ENCODE assay signal across 25 cellular contexts in the genomic region with DNA sequence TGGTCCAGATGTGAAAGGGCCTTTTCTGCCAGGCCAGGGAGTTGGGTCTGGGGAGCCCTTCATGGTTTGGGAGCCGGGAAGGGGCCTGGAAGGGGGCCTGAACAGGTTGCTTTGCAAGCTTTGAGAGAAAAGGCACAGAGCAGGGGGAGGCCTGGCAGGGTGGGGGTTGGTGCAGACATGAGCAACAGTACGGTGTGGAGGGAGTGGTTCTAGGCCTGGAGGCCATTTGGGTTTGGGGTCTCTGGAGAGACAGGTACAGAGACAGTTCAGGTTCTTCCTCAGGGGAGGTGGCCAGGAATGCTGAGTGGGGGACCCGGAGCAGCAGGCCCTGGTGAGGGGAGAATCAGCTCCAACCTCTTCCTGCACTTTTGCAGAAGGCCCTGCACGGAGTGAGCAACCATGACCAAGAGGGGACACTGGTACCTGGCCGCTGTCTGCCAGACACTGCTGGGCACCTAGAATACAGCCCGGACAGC. TPM values are rescaled to one million over a fixed set of nuclear protein-coding genes. Genes with fewer than 3 reads are reported as not detected.
DNase-seq lines count a peak whose midpoint lies in the region; ATAC-seq and TF ChIP-seq lines count a peak whose summit lies in the region.
"Had no signal": no experiment of that assay in that cellular context is flagged by ENCODE, and none has a peak within 500 bp of the region (broad histone marks: within the 10 kb centered on the region; RNA-seq: fewer than 3 reads in every experiment).

No MANE protein-coding gene starts in this region.

- CTCF ChIA-PET in RWPE1 (lab: Yijun Ruan, JAX): interaction anchor here (0.7 kb wide), 1 partner anchor 416 kb away, joined by 3 read pairs; no protein-coding TSS in a partner anchor
- CTCF ChIA-PET in activated CD8-positive, alpha-beta T cell treated with anti-CD3 and anti-CD28 coated beads for 36 hours (lab: Charles Lee): no interaction called here

- no peak overlapping the region for H3K27ac ChIP-seq in BLaER1
- 0 out of 2 replicates have a peak overlapping the region, but pooled peaks have one; percentile 0 for H3K27ac ChIP-seq in RWPE1
- H3K27ac ChIP-seq in trophoblast cell (ENCODE audit: low read depth, low read length): no peak overlapping the region
- H3K27ac ChIP-seq: pancreas, vagina had no signal

- H3K9me3 Mint-ChIP-seq in stimulated activated effector memory CD8-positive, alpha-beta T cell treated with anti-CD3 and anti-CD28 coated beads, Interleukin-12 subunit alpha, Interleukin-12 subunit beta, amount 100 ng/mL, for 72 hours: no peaks in the 10 kb centered on the region
- H3K9me3 Mint-ChIP-seq in activated CD8-positive, alpha-beta T cell treated with anti-CD3 and anti-CD28 coated beads for 36 hours: no peaks in the 10 kb centered on the region

- H3K9ac ChIP-seq in BLaER1 (no peak overlapping the region), trophoblast cell (ENCODE audit: low read length) (no peak overlapping the region)

- peaks cover 19% of the 10 kb centered on the region for H3K27me3 Mint-ChIP-seq in activated CD8-positive, alpha-beta T cell treated with anti-CD3 and anti-CD28 coated beads for 36 hours

- H2AK5ac ChIP-seq in trophoblast cell (ENCODE audit: low read length): no peak overlapping the region

- H3K18ac ChIP-seq in trophoblast cell (ENCODE audit: low read length): no peak overlapping the region

- H3K27me3 ChIP-seq in BLaER1: peaks cover 33% of the 10 kb centered on the region
- no peaks in the 10 kb centered on the region for H3K27me3 ChIP-seq in trophoblast cell (ENCODE audit: insufficient read depth, low read length)
- H3K27me3 ChIP-seq: pancreas, vagina had no signal

- H4K20me1 ChIP-seq in BLaER1: no peaks in the 10 kb centered on the region

- no peak overlapping the region for H3K4ac ChIP-seq in trophoblast cell (ENCODE audit: low read depth, low read length)

- no peaks in the 10 kb centered on the region for H3K36me3 Mint-ChIP-seq in stimulated activated effector memory CD8-positive, alpha-beta T cell treated with anti-CD3 and anti-CD28 coated beads, Interleukin-12 subunit alpha, Interleukin-12 subunit beta, amount 100 ng/mL, for 72 hours
- no peaks in the 10 kb centered on the region for H3K36me3 Mint-ChIP-seq in activated CD8-positive, alpha-beta T cell treated with anti-CD3 and anti-CD28 coated beads for 36 hours (ENCODE audit: low read depth)

- no peak overlapping the region for H3K27ac Mint-ChIP-seq in stimulated activated effector memory CD8-positive, alpha-beta T cell treated with anti-CD3 and anti-CD28 coated beads, Interleukin-12 subunit alpha, Interleukin-12 subunit beta, amount 100 ng/mL, for 72 hours
- H3K27ac Mint-ChIP-seq in activated CD8-positive, alpha-beta T cell treated with anti-CD3 and anti-CD28 coated beads for 36 hours: no peak overlapping the region

- H2BK12ac ChIP-seq in trophoblast cell (ENCODE audit: low read length): no peak overlapping the region

- peaks cover 17% of the 10 kb centered on the region for H3K4me1 Mint-ChIP-seq in stimulated activated effector memory CD8-positive, alpha-beta T cell treated with anti-CD3 and anti-CD28 coated beads, Interleukin-12 subunit alpha, Interleukin-12 subunit beta, amount 100 ng/mL, for 72 hours
- H3K4me1 Mint-ChIP-seq in activated CD8-positive, alpha-beta T cell treated with anti-CD3 and anti-CD28 coated beads for 36 hours (ENCODE audit: low read depth): peaks cover 8% of the 10 kb centered on the region

- intact Hi-C loops in activated CD8-positive, alpha-beta T cell treated with anti-CD3 and anti-CD28 coated beads for 36 hours (cut with micrococcal nuclease): no loop called here

- H3K4me3 Mint-ChIP-seq in stimulated activated effector memory CD8-positive, alpha-beta T cell treated with anti-CD3 and anti-CD28 coated beads, Interleukin-12 subunit alpha, Interleukin-12 subunit beta, amount 100 ng/mL, for 72 hours: no peak overlapping the region
- no peak overlapping the region for H3K4me3 Mint-ChIP-seq in activated CD8-positive, alpha-beta T cell treated with anti-CD3 and anti-CD28 coated beads for 36 hours

- no peak overlapping the region for H2BK120ac ChIP-seq in trophoblast cell (ENCODE audit: insufficient read depth, low read length, poor library complexity)

- H2BK5ac ChIP-seq in trophoblast cell (ENCODE audit: low read depth, low read length, poor library complexity): no peak overlapping the region

- H3K4me3 ChIP-seq in BLaER1 (no peak overlapping the region), fibroblast of the aortic adventitia (ENCODE audit: low read depth, low read length) (peak overlapping the region; percentile 99), trophoblast cell (ENCODE audit: low read depth, low read length) (no peak overlapping the region)
- H3K4me3 ChIP-seq: HAP-1 had no signal

- no peaks in the 10 kb centered on the region for H3K36me3 ChIP-seq in BLaER1
- no peaks in the 10 kb centered on the region for H3K36me3 ChIP-seq in trophoblast cell (ENCODE audit: control insufficient read depth in 1 of 2, insufficient read depth in 2 of 2, low read length in 2 of 2)
- H3K36me3 ChIP-seq: gastroesophageal sphincter, HAP-1, pancreas, vagina had no signal

- no peak overlapping the region for H4K91ac ChIP-seq in trophoblast cell (ENCODE audit: low read depth, low read length)

- peak overlapping the region; percentile 9 for H4K12ac ChIP-seq in trophoblast cell (ENCODE audit: low read depth, low read length)

- POLR2A ChIA-PET in RWPE1 (lab: Yijun Ruan, JAX; ENCODE audit: low non-redundant PET): no interaction called here
- POLR2A ChIA-PET in activated CD8-positive, alpha-beta T cell treated with anti-CD3 and anti-CD28 coated beads for 36 hours (lab: Charles Lee): interaction anchor here (0.9 to 2.0 kb wide), 2 partner anchors 12 to 19 kb away, joined by 3 to 10 read pairs; no protein-coding TSS in a partner anchor

- H4K8ac ChIP-seq in trophoblast cell (ENCODE audit: low read depth, low read length): no peak overlapping the region

- H3K4me2 ChIP-seq in BLaER1 (peak overlapping the region; percentile 93; the same call in 1 of the 2 replicates), trophoblast cell (ENCODE audit: low read length) (no peak overlapping the region)

- H3K79me1 ChIP-seq in trophoblast cell (ENCODE audit: low read length): peaks cover 6% of the 10 kb centered on the region

- TF ChIP-seq CTCF in RWPE1 (conservative IDR thresholded peaks at IDR 0.05; ENCODE audit: low read depth) (no peak), fibroblast of the aortic adventitia (IDR thresholded peaks at IDR 0.05; ENCODE audit: insufficient read depth, low read length) (no peak)
- no peak for TF ChIP-seq CTCF in activated CD8-positive, alpha-beta T cell treated with anti-CD3 and anti-CD28 coated beads for 36 hours (IDR thresholded peaks at IDR 0.05)

- peaks cover 6% of the 10 kb centered on the region for H3K79me2 ChIP-seq in trophoblast cell (ENCODE audit: control insufficient read depth, insufficient read depth, low read length, poor library complexity)

- peaks cover 41% of the 10 kb centered on the region for H3K4me1 ChIP-seq in BLaER1
- H3K4me1 ChIP-seq in trophoblast cell (ENCODE audit: control insufficient read depth in 1 of 2, insufficient read depth in 2 of 2, low read length in 2 of 2): peaks cover 7 to 11% of the 10 kb centered on the region in 2 experiments

- DNase-seq in RWPE1 (ENCODE audit: low spot score) (no peak), fibroblast of the aortic adventitia (ENCODE audit: low read depth) (no peak), trophoblast cell (no peak), NAMALWA (ENCODE audit: low spot score) (no peak)
- DNase-seq in stimulated activated effector memory CD8-positive, alpha-beta T cell treated with anti-CD3 and anti-CD28 coated beads, Interleukin-12 subunit alpha, Interleukin-12 subunit beta, amount 100 ng/mL, for 72 hours (ENCODE audit: low spot score in 2 of 2): no peak
- DNase-seq in activated CD8-positive, alpha-beta T cell treated with anti-CD3 and anti-CD28 coated beads for 36 hours: no peak
- DNase-seq: activated CD4-positive, alpha-beta T cell treated with anti-CD3 and anti-CD28 coated beads for 4 hours; activated CD8-positive, alpha-beta memory T cell treated with anti-CD3 and anti-CD28 coated beads, Interleukin-2, amount 50 U/mL, for 4 hours; activated gamma-delta T cell treated with Interleukin-2 at 50 U/mL for 16 hours; AML-193; anterior cingulate cortex; left colon; NCI-H2171; SK-N-SH; small intestine; stimulated activated CD4-positive, alpha-beta T cell treated with anti-CD3 and anti-CD28 coated beads, Interleukin-4, amount 100 ng/mL, for 4 hours; substantia nigra; T-helper 9 cell had no signal

- no peak for ATAC-seq in GM21786 (IDR thresholded peaks at IDR 0.05; ENCODE audit: unreplicated experiment)
- ATAC-seq in stimulated activated effector memory CD8-positive, alpha-beta T cell treated with anti-CD3 and anti-CD28 coated beads, Interleukin-12 subunit alpha, Interleukin-12 subunit beta, amount 100 ng/mL, for 72 hours: no peak
- no peak for ATAC-seq in activated CD8-positive, alpha-beta T cell treated with anti-CD3 and anti-CD28 coated beads for 36 hours
- ATAC-seq: gastroesophageal sphincter, left colon had no signal

- no peaks in the 10 kb centered on the region for H3K9me3 ChIP-seq in BLaER1
- H3K9me3 ChIP-seq in trophoblast cell (ENCODE audit: insufficient read depth, low read depth, low read length): peaks cover 2% of the 10 kb centered on the region
- H3K9me3 ChIP-seq: gastroesophageal sphincter, HAP-1, pancreas, SK-N-SH, vagina had no signal

- H3K14ac ChIP-seq in trophoblast cell (ENCODE audit: low read length): no peak overlapping the region

- H2AFZ ChIP-seq in trophoblast cell (ENCODE audit: insufficient read depth, low read length, poor library complexity): no peak overlapping the region

- H3K23ac ChIP-seq in trophoblast cell (ENCODE audit: low read length): no peak overlapping the region

- WGBS in trophoblast cell (ENCODE audit: extremely low coverage, insufficient coverage, insufficient read length): no CpG with 5 or more reads among the region's 6 CpGs

RNA-seq across cellular contexts. Expression of gene KDELR3, which starts 1.4 kb away (rescaled TPM):
- total RNA-seq in fibroblast of the aortic adventitia (ENCODE audit: low replicate concordance): 22.1 and 183 TPM in 2 replicates
- 41.5 TPM in 2 replicates for polyA plus RNA-seq in trophoblast cell (2013)
- 1 to 10 TPM; 1.7 to 2.1 TPM for total RNA-seq in activated CD8-positive, alpha-beta T cell treated with anti-CD3 and anti-CD28 coated beads for 36 hours

RNA-seq across cellular contexts. Expression of gene KCNJ4, which starts 14.3 kb away (rescaled TPM):
- total RNA-seq in fibroblast of the aortic adventitia (ENCODE audit: low replicate concordance): not detected in 2 replicates
- 0.05 and 0.08 TPM in 2 replicates for polyA plus RNA-seq in trophoblast cell (2013)
- not detected for total RNA-seq in activated CD8-positive, alpha-beta T cell treated with anti-CD3 and anti-CD28 coated beads for 36 hours
- total RNA-seq: endothelial cell of umbilical vein, gastroesophageal sphincter, left colon, pancreas, vagina had no signal
- polyA plus RNA-seq: endothelial cell of umbilical vein, pancreas, SK-N-SH had no signal

RNA-seq across cellular contexts. Expression of gene DDX17, which starts 36.8 kb away (rescaled TPM):
- 322 and 701 TPM in 2 replicates for total RNA-seq in fibroblast of the aortic adventitia (ENCODE audit: low replicate concordance)
- 186 and 190 TPM in 2 replicates for polyA plus RNA-seq in trophoblast cell (2013)
- total RNA-seq in activated CD8-positive, alpha-beta T cell treated with anti-CD3 and anti-CD28 coated beads for 36 hours: 100 to 1,000 TPM; 320 to 334 TPM
